2 cellular contexts compared by ENCODE assay signal in genomic region chr9:33548816-33549215, GRCh38. TPM values are rescaled to one million over a fixed set of nuclear protein-coding genes. Genes with fewer than 3 reads are reported as not detected.
"Had no signal": no experiment of that assay in that cellular context is flagged by ENCODE, and none has a peak within 500 bp of the region (broad histone marks: within the 10 kb centered on the region; RNA-seq: fewer than 3 reads in every experiment).

No MANE protein-coding gene starts in this region.

RNA-seq across cellular contexts. Expression of gene ANKRD18B, which starts 24.8 kb away (rescaled TPM):
- total RNA-seq: left ventricle myocardium inferior had no signal
- polyA plus RNA-seq: immature natural killer cell had no signal
